In the genomic region with DNA sequence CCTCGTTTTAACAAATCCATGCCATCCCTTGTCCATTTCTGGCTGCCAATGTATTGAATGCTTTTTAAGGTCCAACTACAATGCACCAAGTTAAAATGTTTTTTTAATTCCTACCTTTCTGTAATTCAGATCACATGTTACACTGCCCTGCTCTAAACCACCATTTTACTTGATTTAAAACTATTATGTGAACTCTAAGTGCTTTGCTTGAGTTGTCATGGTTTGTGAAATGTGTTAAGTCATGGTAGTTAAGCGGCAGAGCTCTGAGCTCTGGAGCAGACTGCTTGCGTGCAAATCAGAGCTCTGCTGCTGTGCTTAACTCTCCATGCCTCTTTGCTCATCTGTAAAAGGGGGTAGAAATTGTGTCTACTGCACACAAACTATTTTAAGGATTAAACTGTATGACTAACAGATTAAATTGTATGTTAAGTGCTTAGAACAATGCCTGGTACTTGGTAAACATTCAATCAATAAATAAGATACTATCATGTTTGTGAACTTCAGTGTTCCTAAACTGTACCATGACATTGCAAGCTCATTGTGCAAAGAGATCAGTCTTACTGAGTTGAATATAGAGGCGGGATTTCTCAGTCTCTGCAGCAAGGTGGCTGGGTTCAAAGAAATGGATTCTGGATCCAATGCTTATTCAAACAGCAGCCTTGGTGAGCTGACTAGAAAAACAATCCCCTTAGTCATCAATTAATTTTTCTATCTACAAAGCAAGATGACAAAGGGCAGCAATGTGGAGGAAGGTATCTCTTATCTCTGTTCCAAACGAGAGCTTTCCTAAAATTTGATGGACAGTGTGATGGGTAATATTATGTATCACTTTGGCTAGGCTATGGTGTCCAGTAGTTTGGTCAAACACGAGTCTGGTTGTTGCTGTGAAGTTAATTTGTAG, we compare ENCODE assay signal across 14 cellular contexts. TPM values are rescaled to one million over a fixed set of nuclear protein-coding genes. Genes with fewer than 3 reads are reported as not detected.
A peak's percentile ranks its signal among the peaks of the same experiment; 100 is the strongest.
DNase-seq lines count a peak whose midpoint lies in the region; ATAC-seq and TF ChIP-seq lines count a peak whose summit lies in the region.
"Had no signal": no experiment of that assay in that cellular context is flagged by ENCODE, and none has a peak within 500 bp of the region (broad histone marks: within the 10 kb centered on the region; RNA-seq: fewer than 3 reads in every experiment).

No MANE protein-coding gene starts in this region.

- no peaks in the 10 kb centered on the region for H3F3A ChIP-seq in smooth muscle cell (ENCODE audit: low read depth)

- H3K79me2 ChIP-seq in smooth muscle cell (ENCODE audit: low read depth) = no peaks in the 10 kb centered on the region

- H3K36me3 ChIP-seq in heart right ventricle = no peaks in the 10 kb centered on the region
- no peaks in the 10 kb centered on the region for H3K36me3 ChIP-seq in smooth muscle cell (ENCODE audit: low read depth)
- no peaks in the 10 kb centered on the region for H3K36me3 ChIP-seq in brain microvascular endothelial cell (replicated peaks)
- H3K36me3 ChIP-seq: BE2C, suprapubic skin had no signal

- DNase-seq in heart right ventricle (no peak), cardiac septum (ENCODE audit: low spot score) (no peak), SHP77 (lab: John Stamatoyannopoulos, UW) (peak; percentile 49 to 72), islet precursor cell (peak; percentile 30), smooth muscle cell (lab: John Stamatoyannopoulos, UW; ENCODE audit: unreplicated experiment) (no peak), cerebellar nuclear complex (lab: John Stamatoyannopoulos, UW) (no peak), NCI-H1694 (lab: John Stamatoyannopoulos, UW) (no peak), brain microvascular endothelial cell (no peak)
- DNase-seq: activated naive CD4-positive, alpha-beta T cell treated with Interleukin-2 at 50 U/mL for 16 hours; BE2C; HCEC 1CT; NCI-H1694 treated with DMSO at 0.1 percent for 48 hours; SK-N-SH had no signal

- no peaks in the 10 kb centered on the region for H3K27me3 ChIP-seq in heart right ventricle
- H3K27me3 ChIP-seq in smooth muscle cell (ENCODE audit: low read depth) = no peaks in the 10 kb centered on the region
- no peaks in the 10 kb centered on the region for H3K27me3 ChIP-seq in brain microvascular endothelial cell (replicated peaks)
- H3K27me3 ChIP-seq: BE2C, suprapubic skin had no signal

- peaks cover 0 to 15% (median 0%) of the 10 kb centered on the region in 9 donors for H3K4me1 ChIP-seq in heart right ventricle
- H3K4me1 ChIP-seq in smooth muscle cell (ENCODE audit: low read depth) = no peaks in the 10 kb centered on the region
- H3K4me1 ChIP-seq: suprapubic skin had no signal

- peak in 1 of 8 donors; percentile 45 for ATAC-seq in heart right ventricle

- H3K4me2 ChIP-seq in smooth muscle cell = peak overlapping the region; percentile 22
- H3K4me2 ChIP-seq: SK-N-SH had no signal

- H3K4me3 ChIP-seq in heart right ventricle = no peak overlapping the region
- no peak overlapping the region for H3K4me3 ChIP-seq in smooth muscle cell
- no peak overlapping the region for H3K4me3 ChIP-seq in brain microvascular endothelial cell (ENCODE audit: low read depth, low read length)
- H3K4me3 ChIP-seq: suprapubic skin had no signal

- in situ Hi-C loops in brain microvascular endothelial cell (cut with HindIII; ENCODE audit: low pct_ligation_motif_present, low sequenced_read_pairs) = no loop called here

- no peak overlapping the region for H3K9ac ChIP-seq in smooth muscle cell (ENCODE audit: low read depth)
- H3K9ac ChIP-seq: SK-N-SH had no signal

- no peaks in the 10 kb centered on the region for H3K9me3 ChIP-seq in heart right ventricle
- H3K9me3 ChIP-seq in smooth muscle cell (replicated peaks; ENCODE audit: low read depth) = no peaks in the 10 kb centered on the region
- H3K9me3 ChIP-seq: BE2C, SK-N-SH, suprapubic skin had no signal

- H4K20me1 ChIP-seq in smooth muscle cell (ENCODE audit: low read depth) = no peaks in the 10 kb centered on the region

- H3K27ac ChIP-seq in heart right ventricle (peak overlapping the region in 8 of 10 donors; percentile 22 to 84 (median 68)), smooth muscle cell (ENCODE audit: low read depth) (peak overlapping the region; percentile 76), brain microvascular endothelial cell (no peak overlapping the region)
- H3K27ac ChIP-seq: suprapubic skin had no signal

- WGBS in heart right ventricle, 2 donors = 58 to 59% methylated on average over 6 of the region's 6 CpGs
- WGBS in smooth muscle cell (ENCODE audit: low lambda C conversion rate) = 59% methylated on average over 6 of the region's 6 CpGs

- TF ChIP-seq CTCF in heart right ventricle (IDR thresholded peaks at IDR 0.05) (no peak), smooth muscle cell (IDR thresholded peaks at IDR 0.05; ENCODE audit: borderline replicate concordance, insufficient read depth, poor library complexity, severe bottlenecking) (no peak), brain microvascular endothelial cell (IDR thresholded peaks at IDR 0.05; ENCODE audit: low read depth, low read length, missing control alignments) (no peak)

- intact Hi-C loops in heart right ventricle (cut with DNase I) (no loop called here), cardiac septum (cut with DNase I) (no loop called here)

- no peak overlapping the region for H2AFZ ChIP-seq in smooth muscle cell (ENCODE audit: low read depth)

RNA-seq across cellular contexts. Expression of gene CMBL, which starts 16.1 kb away (rescaled TPM):
- 10 to 100 TPM; 32.2 to 53.4 (median 45.3) TPM for total RNA-seq in heart right ventricle
- polyA plus RNA-seq in heart right ventricle = 10 to 100 TPM; 12.0 to 24.3 TPM
- 31.2 TPM for total RNA-seq in cardiac septum
- total RNA-seq in smooth muscle cell = 6.3 and 11.4 TPM in 2 replicates
- 12.0 and 12.1 TPM in 2 replicates for polyA plus RNA-seq in smooth muscle cell

RNA-seq across cellular contexts. Expression of gene MARCHF6, which starts 29.7 kb away (rescaled TPM):
- 100 to 1,000 TPM; 169 to 210 (median 185) TPM for total RNA-seq in heart right ventricle
- polyA plus RNA-seq in heart right ventricle = 100 to 1,000 TPM in 1 of 2 donors, 10 to 100 TPM in 1; 30.4 to 137 TPM
- total RNA-seq in cardiac septum = 142 TPM
- total RNA-seq in smooth muscle cell = 106 and 353 TPM in 2 replicates
- 64.2 and 70.0 TPM in 2 replicates for polyA plus RNA-seq in smooth muscle cell

Comparison
In these comparisons a context has a peak if more than half of its experiments do, and no peak if none do; other contexts are left out.
1. DNase-seq: peak in SHP77 (2 of 2) and islet precursor cell (single experiment); none in heart right ventricle (0 of 2), cardiac septum (single experiment), smooth muscle cell (single experiment), cerebellar nuclear complex (0 of 2), NCI-H1694 (single experiment) and brain microvascular endothelial cell (single experiment).